ENCODE assay signal across 8 cellular contexts in genomic region chr3:130892759-130893239, GRCh38. TPM values are rescaled to one million over a fixed set of nuclear protein-coding genes. Genes with fewer than 3 reads are reported as not detected.
DNase-seq lines count a peak whose midpoint lies in the region; ATAC-seq, FAIRE-seq and TF ChIP-seq lines count a peak whose summit lies in the region.

No MANE protein-coding gene starts in this region.

- H3K23me2 ChIP-seq in H1 (ENCODE audit: low read depth, low read length), result peaks cover 3% of the 10 kb centered on the region

- 0 out of 2 replicates have a peak, but pooled peaks cover 3% of the 10 kb centered on the region for H3K79me1 ChIP-seq in H1 (ENCODE audit: low read depth, low read length)
- H3K79me1 ChIP-seq in mesenchymal stem cell (replicated peaks; ENCODE audit: low read length, poor library complexity, severe bottlenecking), result peaks cover 1% of the 10 kb centered on the region

- no peak overlapping the region for H3K14ac ChIP-seq in H1 (ENCODE audit: insufficient read length)
- no peak overlapping the region for H3K14ac ChIP-seq in mesenchymal stem cell (ENCODE audit: low read length in 2 of 2)

- CTCF ChIA-PET in activated CD4-positive, alpha-beta T cell treated with anti-CD3 and anti-CD28 coated beads, Interleukin-2, amount 10 ng/mL, durations not matched to agents 7 days and 5 days (lab: Charles Lee), result interaction anchor here (0.7 to 2.3 kb wide), 15 partner anchors 14 to 194 kb away, joined by 3 to 13 read pairs (median 3); partner anchors contain the start of genes ASTE1, NEK11 and PIK3R4
- CTCF ChIA-PET in H1 (lab: Charles Lee; ENCODE audit: partially characterized antibody), result interaction anchor here (0.7 to 8.4 kb wide), 26 partner anchors 9 to 163 kb away, joined by 3 to 97 read pairs (median 4); no protein-coding TSS in a partner anchor

- H3K4ac ChIP-seq in H1 (replicated peaks; ENCODE audit: insufficient read length, low read depth, low read length) (no peak overlapping the region), mesenchymal stem cell (ENCODE audit: low read depth in 1 of 2, low read length in 2 of 2) (peak overlapping the region in 1 of 2 experiments; percentile 97)

- POLR2A ChIA-PET in activated CD4-positive, alpha-beta T cell treated with anti-CD3 and anti-CD28 coated beads, Interleukin-2, amount 10 ng/mL, durations not matched to agents 7 days and 5 days (lab: Charles Lee), result no interaction called here
- POLR2A ChIA-PET in H1 (lab: Charles Lee; ENCODE audit: partially characterized antibody), result interaction anchor here (0.7 to 1.4 kb wide), 3 partner anchors 10 to 163 kb away, joined by 3 to 4 read pairs (median 3); no protein-coding TSS in a partner anchor

- H3K27ac Mint-ChIP-seq in CD14-positive monocyte, result peak overlapping the region; percentile 98 to 100 (median 99)
- peak overlapping the region; percentile 98 for H3K27ac Mint-ChIP-seq in activated CD4-positive, alpha-beta T cell treated with anti-CD3 and anti-CD28 coated beads, Interleukin-2, amount 10 ng/mL, durations not matched to agents 7 days and 5 days

- peak overlapping the region; percentile 89 to 98 for H3K4me3 Mint-ChIP-seq in CD14-positive monocyte
- peak overlapping the region; percentile 94 for H3K4me3 Mint-ChIP-seq in activated CD4-positive, alpha-beta T cell treated with anti-CD3 and anti-CD28 coated beads, Interleukin-2, amount 10 ng/mL, durations not matched to agents 7 days and 5 days

- no peak overlapping the region for H3K23ac ChIP-seq in H1 (ENCODE audit: insufficient read length)
- no peak overlapping the region for H3K23ac ChIP-seq in mesenchymal stem cell (ENCODE audit: low read length in 2 of 2)

- TF ChIP-seq RAD21 in H1 (IDR thresholded peaks at IDR 0.05 in 1 of 2, conservative IDR thresholded peaks at IDR 0.05 in 1 of 2; ENCODE audit: low read depth in 2 of 2, low read length in 2 of 2), result peak; percentile 88 to 89

- H2BK12ac ChIP-seq in H1 (ENCODE audit: low read depth, low read length) (no peak overlapping the region), mesenchymal stem cell (ENCODE audit: low read length in 2 of 2) (no peak overlapping the region)

- WGBS in H1 (ENCODE audit: extremely low coverage in 1 of 2, insufficient coverage in 1 of 2, insufficient read length in 1 of 2, insufficient replicate concordance in 2 of 2, low coverage in 1 of 2, low lambda C conversion rate in 2 of 2, missing lambda C conversion rate in 1 of 2), 2 experiments, result 3% methylated on average over 10 of the region's 10 CpGs; no CpG with 5 or more reads in 1 of the 2 experiments
- 5% methylated on average over 7 of the region's 10 CpGs for WGBS in mesenchymal stem cell

- H2AK5ac ChIP-seq in H1 (ENCODE audit: low read depth, low read length) (no peak overlapping the region), mesenchymal stem cell (ENCODE audit: low read length, severe bottlenecking) (no peak overlapping the region)

- no peak overlapping the region for H2BK20ac ChIP-seq in H1 (ENCODE audit: low read length)

- DNase-seq in CD14-positive monocyte (ENCODE audit: low spot score) (peak; percentile 51), NCI-H524 treated with DMSO at 0.1 percent for 48 hours (lab: John Stamatoyannopoulos, UW) (peak; percentile 39), H1 (ENCODE audit: low read depth in 1 of 2, low spot score in 2 of 2) (no peak), mesenchymal stem cell (peak; percentile 85)
- DNase-seq in activated CD4-positive, alpha-beta T cell treated with anti-CD3 and anti-CD28 coated beads, Interleukin-2, amount 10 ng/mL, durations not matched to agents 7 days and 5 days, result peak; percentile 84
- peak; percentile 25 to 28 for DNase-seq in stimulated activated CD8-positive, alpha-beta memory T cell treated with anti-CD3 and anti-CD28 coated beads, Interleukin-15, amount 100 ng/mL, for 48 hours (ENCODE audit: low read depth in 2 of 2)

- no peaks in the 10 kb centered on the region for H3K36me3 ChIP-seq in H1 (ENCODE audit: control insufficient read depth in 2 of 4, insufficient read depth in 4 of 4, low read length in 3 of 4)
- no peaks in the 10 kb centered on the region for H3K36me3 ChIP-seq in mesenchymal stem cell (ENCODE audit: control insufficient read depth in 1 of 2, insufficient read depth in 2 of 2, low read depth in 1 of 2, low read length in 2 of 2)

- FAIRE-seq in H1 (lab: Jason Lieb, UNC), result peak; percentile 81

- H2BK5ac ChIP-seq in H1 (ENCODE audit: low read depth, low read length), result no peak overlapping the region
- H2BK5ac ChIP-seq in mesenchymal stem cell (ENCODE audit: low read depth, low read length, poor library complexity, severe bottlenecking), result no peak overlapping the region

- H3K79me2 ChIP-seq in H1 (ENCODE audit: control insufficient read depth in 1 of 2, insufficient read depth in 2 of 2, low read length in 2 of 2), result peaks cover 4 to 34% of the 10 kb centered on the region in 2 experiments; a peak in 3 of 4 replicates

- H3K27me3 Mint-ChIP-seq in CD14-positive monocyte (ENCODE audit: low read depth in 3 of 3), result peaks cover 0 to 3% (median 0%) of the 10 kb centered on the region in 3 donors
- no peaks in the 10 kb centered on the region for H3K27me3 Mint-ChIP-seq in activated CD4-positive, alpha-beta T cell treated with anti-CD3 and anti-CD28 coated beads, Interleukin-2, amount 10 ng/mL, durations not matched to agents 7 days and 5 days

- ATAC-seq in GM19351 (IDR thresholded peaks at IDR 0.05; ENCODE audit: unreplicated experiment), result peak; percentile 42
- peak; percentile 43 for ATAC-seq in HG03520 (IDR thresholded peaks at IDR 0.05; ENCODE audit: unreplicated experiment)

- no peak overlapping the region for H3K56ac ChIP-seq in H1 (replicated peaks; ENCODE audit: insufficient read length, low read depth, low read length)

- no peak for TF ChIP-seq POLR2A in H1 (IDR thresholded peaks at IDR 0.05; ENCODE audit: control extremely low read depth in 1 of 2, low read depth in 2 of 2, low read length in 2 of 2)

- H3K18ac ChIP-seq in H1 (ENCODE audit: extremely low read depth, low read length) (no peak overlapping the region), mesenchymal stem cell (ENCODE audit: low read depth in 1 of 2, low read length in 2 of 2) (peak overlapping the region in 1 of 2 experiments; percentile 99)

- no peak overlapping the region for H4K8ac ChIP-seq in H1 (ENCODE audit: extremely low read depth, insufficient read depth, low read length)
- no peak overlapping the region for H4K8ac ChIP-seq in mesenchymal stem cell (ENCODE audit: low read length)

- H4K91ac ChIP-seq in H1 (replicated peaks; ENCODE audit: insufficient read length, low read length) (no peak overlapping the region), mesenchymal stem cell (ENCODE audit: low read length) (no peak overlapping the region)

- H3K4me2 ChIP-seq in H1 (ENCODE audit: insufficient read depth in 1 of 2, low read depth in 2 of 2, low read length in 2 of 2) (peak overlapping the region; percentile 40 to 81), mesenchymal stem cell (ENCODE audit: low read length, poor library complexity, severe bottlenecking) (peak overlapping the region; percentile 75)

- peaks cover 0 to 1% (median 0%) of the 10 kb centered on the region in 7 donors for H3K9me3 Mint-ChIP-seq in CD14-positive monocyte
- no peaks in the 10 kb centered on the region for H3K9me3 Mint-ChIP-seq in activated CD4-positive, alpha-beta T cell treated with anti-CD3 and anti-CD28 coated beads, Interleukin-2, amount 10 ng/mL, durations not matched to agents 7 days and 5 days

- H4K20me1 ChIP-seq in H1 (replicated peaks in 1 of 2; ENCODE audit: control insufficient read depth in 1 of 2, insufficient read depth in 2 of 2, low read length in 2 of 2), result peaks cover 0 to 4% of the 10 kb centered on the region in 2 experiments

- no peak overlapping the region for H2BK15ac ChIP-seq in H1 (ENCODE audit: low read length)
- no peak overlapping the region for H2BK15ac ChIP-seq in mesenchymal stem cell (ENCODE audit: low read depth, poor library complexity, severe bottlenecking)

- H3K4me3 ChIP-seq in H1 (ENCODE audit: extremely low read depth in 1 of 4, insufficient read depth in 2 of 4, low read depth in 3 of 4, low read length in 4 of 4) (peak overlapping the region; percentile 78 to 95 (median 86)), mesenchymal stem cell (ENCODE audit: insufficient read depth in 1 of 2, low read depth in 1 of 2, low read length in 2 of 2) (peak overlapping the region; percentile 80 to 89)

- H3K36me3 Mint-ChIP-seq in CD14-positive monocyte, result no peaks in the 10 kb centered on the region
- peaks cover 5% of the 10 kb centered on the region for H3K36me3 Mint-ChIP-seq in activated CD4-positive, alpha-beta T cell treated with anti-CD3 and anti-CD28 coated beads, Interleukin-2, amount 10 ng/mL, durations not matched to agents 7 days and 5 days (ENCODE audit: low read depth)

- no peak overlapping the region for H4K5ac ChIP-seq in H1 (ENCODE audit: insufficient read length, low read depth, low read length)

- H3K9me3 ChIP-seq in H1 (ENCODE audit: insufficient read depth in 2 of 2, low read depth in 1 of 2, low read length in 1 of 2) (no peaks in the 10 kb centered on the region), mesenchymal stem cell (ENCODE audit: control insufficient read depth, low read length) (no peaks in the 10 kb centered on the region)

- TF ChIP-seq CTCF in CD14-positive monocyte (IDR thresholded peaks at IDR 0.05) (peak; percentile 89), H1 (IDR thresholded peaks at IDR 0.05; ENCODE audit: control extremely low read depth in 1 of 3, insufficient read depth in 1 of 3, low read depth in 1 of 3, low read length in 3 of 3) (peak in 2 of 3 experiments; percentile 68 to 72; a peak in 2 of 4 replicates)

- TF ChIP-seq EP300 in H1 (IDR thresholded peaks at IDR 0.05; ENCODE audit: borderline replicate concordance in 1 of 2, low read depth in 2 of 2, low read length in 2 of 2), result no peak

- H3K27ac ChIP-seq in H1 (ENCODE audit: low read depth, low read length) (no peak overlapping the region), mesenchymal stem cell (ENCODE audit: low read length, poor library complexity, severe bottlenecking) (peak overlapping the region; percentile 90)

- H3K27me3 ChIP-seq in H1 (replicated peaks in 1 of 4; ENCODE audit: control insufficient read depth in 3 of 4, extremely low read depth in 1 of 4, insufficient read depth in 3 of 4, low read length in 3 of 4) (no peaks in the 10 kb centered on the region), mesenchymal stem cell (ENCODE audit: control insufficient read depth in 1 of 2, insufficient read depth in 1 of 2, low read length in 2 of 2) (no peaks in the 10 kb centered on the region)

- no peak overlapping the region for H2BK120ac ChIP-seq in H1 (replicated peaks; ENCODE audit: low read depth, low read length)
- peak overlapping the region; percentile 96 for H2BK120ac ChIP-seq in mesenchymal stem cell (ENCODE audit: low read depth, low read length)

- H2AFZ ChIP-seq in H1 (ENCODE audit: low read length), result peak overlapping the region; percentile 92
- H2AFZ ChIP-seq in mesenchymal stem cell (ENCODE audit: low read depth, low read length), result no peak overlapping the region

- H3K9ac ChIP-seq in H1 (replicated peaks in 1 of 4; ENCODE audit: extremely low read depth in 1 of 4, low read depth in 3 of 4, low read length in 3 of 4), result peak overlapping the region in 3 of 4 experiments; percentile 82 to 86 (median 85); a peak in 4 of 7 replicates
- peak overlapping the region; percentile 98 for H3K9ac ChIP-seq in mesenchymal stem cell (ENCODE audit: low read length)

- intact Hi-C loops in CD14-positive monocyte (cut with micrococcal nuclease), result loop anchor here (5.0 to 10.0 kb wide), 4 partner anchors 70 to 145 kb away; partner anchors contain the start of gene PIK3R4 (in 1 of the 2)

- H3K4me1 Mint-ChIP-seq in CD14-positive monocyte, result peaks cover 26% of the 10 kb centered on the region
- peaks cover 37% of the 10 kb centered on the region for H3K4me1 Mint-ChIP-seq in activated CD4-positive, alpha-beta T cell treated with anti-CD3 and anti-CD28 coated beads, Interleukin-2, amount 10 ng/mL, durations not matched to agents 7 days and 5 days

- H3K4me1 ChIP-seq in H1 (replicated peaks in 1 of 4; ENCODE audit: control insufficient read depth in 3 of 4, insufficient read depth in 4 of 4, low read length in 3 of 4) (peaks cover 0 to 8% (median 4%) of the 10 kb centered on the region in 4 experiments; a peak in 4 of 7 replicates), mesenchymal stem cell (ENCODE audit: control insufficient read depth, insufficient read depth, low read depth, low read length) (no peaks in the 10 kb centered on the region)

RNA-seq across cellular contexts. Expression of gene ATP2C1, which starts 1.1 kb away (rescaled TPM):
- polyA plus RNA-seq in CD14-positive monocyte, result 10 to 100 TPM; 11.7 to 12.2 TPM
- 10 to 100 TPM; 58.4 to 58.5 TPM for total RNA-seq in activated CD4-positive, alpha-beta T cell treated with anti-CD3 and anti-CD28 coated beads, Interleukin-2, amount 10 ng/mL, durations not matched to agents 7 days and 5 days
- 68.5 and 70.2 TPM in 2 replicates for total RNA-seq in H1 (2021; fragmentation: NEBNext Ultra II Directional; extraction: Animal tissue kit (Norgen Biotek cat#: 25700))
- 25.4 and 50.7 TPM in 2 replicates for polyA plus RNA-seq in H1 (2011; rRNA removed)
- polyA plus RNA-seq in H1 (2011; cell fraction: cytosol; rRNA removed), result 40.7 TPM
- 14.9 TPM for polyA plus RNA-seq in H1 (2011; cell fraction: nucleus; rRNA removed)
- 38.0 to 75.0 TPM (median 49.4 TPM) in 4 replicates for polyA plus RNA-seq in H1 (2012, experiment 1 of 2)
- polyA plus RNA-seq in H1 (2012, experiment 2 of 2), result 4.0 TPM
- 55.1 TPM for polyA plus RNA-seq in H1 (2013, experiment 1 of 2)
- 62.9 TPM for polyA plus RNA-seq in H1 (2013, experiment 2 of 2)
- 73.8 and 103 TPM in 2 replicates for polyA minus RNA-seq in H1 (2011; rRNA and poly(A)+ RNA removed)
- polyA minus RNA-seq in H1 (2011; cell fraction: cytosol; rRNA and poly(A)+ RNA removed), result 47.3 TPM
- 50.2 TPM for polyA minus RNA-seq in H1 (2011; cell fraction: nucleus; rRNA and poly(A)+ RNA removed)
- 55.3 TPM for polyA plus RNA-seq in mesenchymal stem cell (2013, experiment 1 of 2)
- 55.5 TPM for polyA plus RNA-seq in mesenchymal stem cell (2013, experiment 2 of 2)

Comparison
In these comparisons a context has a peak if more than half of its experiments do, and no peak if none do; other contexts are left out.
1. DNase-seq: peak in CD14-positive monocyte (single experiment), NCI-H524 treated with DMSO at 0.1 percent for 48 hours (single experiment), activated CD4-positive, alpha-beta T cell treated with anti-CD3 and anti-CD28 coated beads, Interleukin-2, amount 10 ng/mL, durations not matched to agents 7 days and 5 days (single experiment), mesenchymal stem cell (single experiment) and stimulated activated CD8-positive, alpha-beta memory T cell treated with anti-CD3 and anti-CD28 coated beads, Interleukin-15, amount 100 ng/mL, for 48 hours (2 of 2); none in H1 (0 of 2).